ENCODE assay signal across 1 cellular context in the genomic region with DNA sequence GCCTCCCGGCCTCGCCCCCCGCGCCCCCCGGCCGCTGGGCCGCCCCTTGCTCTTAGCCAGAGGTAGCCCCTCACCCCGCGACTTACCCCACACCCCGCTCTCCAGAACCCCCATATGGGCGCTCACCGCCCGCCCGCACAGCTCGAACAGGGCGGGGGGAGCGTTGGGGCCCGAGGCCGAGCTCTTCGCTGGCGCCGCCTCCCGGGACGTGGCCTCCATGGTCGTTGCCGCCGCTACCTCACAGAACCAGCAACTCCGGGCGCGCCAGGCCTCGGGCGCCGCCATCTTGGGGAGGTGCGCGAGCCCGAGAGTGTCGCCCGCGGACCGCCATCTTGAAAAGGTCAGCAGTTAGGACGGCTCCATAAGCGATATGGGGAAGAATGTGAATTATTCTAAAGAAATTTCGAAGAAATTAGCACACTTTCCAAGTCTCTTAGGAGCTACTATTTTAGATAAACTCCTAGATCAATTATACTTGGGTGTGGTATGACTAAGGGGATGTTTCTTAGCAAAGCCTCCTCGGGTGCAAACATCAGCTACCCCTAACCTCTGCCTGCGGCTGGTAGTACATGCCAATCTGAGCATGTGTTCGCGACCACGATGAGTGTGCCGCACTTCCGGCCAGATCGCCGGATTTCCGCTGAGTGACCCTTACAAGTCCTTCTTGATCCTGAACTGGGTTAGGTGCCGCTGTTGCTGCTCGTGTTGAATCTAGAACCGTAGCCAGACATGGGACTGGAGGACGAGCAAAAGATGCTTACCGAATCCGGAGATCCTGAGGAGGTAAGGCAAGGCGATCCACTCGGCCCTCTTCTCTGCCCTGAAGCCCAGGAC.
TF ChIP-seq lines count a peak whose summit lies in the region.

A gene with protein sequence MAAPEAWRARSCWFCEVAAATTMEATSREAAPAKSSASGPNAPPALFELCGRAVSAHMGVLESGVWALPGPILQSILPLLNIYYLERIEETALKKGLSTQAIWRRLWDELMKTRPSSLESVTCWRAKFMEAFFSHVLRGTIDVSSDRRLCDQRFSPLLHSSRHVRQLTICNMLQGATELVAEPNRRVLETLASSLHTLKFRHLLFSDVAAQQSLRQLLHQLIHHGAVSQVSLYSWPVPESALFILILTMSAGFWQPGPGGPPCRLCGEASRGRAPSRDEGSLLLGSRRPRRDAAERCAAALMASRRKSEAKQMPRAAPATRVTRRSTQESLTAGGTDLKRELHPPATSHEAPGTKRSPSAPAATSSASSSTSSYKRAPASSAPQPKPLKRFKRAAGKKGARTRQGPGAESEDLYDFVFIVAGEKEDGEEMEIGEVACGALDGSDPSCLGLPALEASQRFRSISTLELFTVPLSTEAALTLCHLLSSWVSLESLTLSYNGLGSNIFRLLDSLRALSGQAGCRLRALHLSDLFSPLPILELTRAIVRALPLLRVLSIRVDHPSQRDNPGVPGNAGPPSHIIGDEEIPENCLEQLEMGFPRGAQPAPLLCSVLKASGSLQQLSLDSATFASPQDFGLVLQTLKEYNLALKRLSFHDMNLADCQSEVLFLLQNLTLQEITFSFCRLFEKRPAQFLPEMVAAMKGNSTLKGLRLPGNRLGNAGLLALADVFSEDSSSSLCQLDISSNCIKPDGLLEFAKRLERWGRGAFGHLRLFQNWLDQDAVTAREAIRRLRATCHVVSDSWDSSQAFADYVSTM (minus strand): TSS at position 579 of the 834 bp plus-strand sequence. CDS start 294 bp downstream, at position 285.
A gene (plus strand): TSS at position 661 of the 834 bp plus-strand sequence. CDS start 69 bp downstream, at position 730.

TF ChIP-seq in GM12878, 131 proteins besides CTCF, POLR2A, EP300 and RAD21 (continued from another document and continues in another):
- TF ChIP-seq, protein P1, sequence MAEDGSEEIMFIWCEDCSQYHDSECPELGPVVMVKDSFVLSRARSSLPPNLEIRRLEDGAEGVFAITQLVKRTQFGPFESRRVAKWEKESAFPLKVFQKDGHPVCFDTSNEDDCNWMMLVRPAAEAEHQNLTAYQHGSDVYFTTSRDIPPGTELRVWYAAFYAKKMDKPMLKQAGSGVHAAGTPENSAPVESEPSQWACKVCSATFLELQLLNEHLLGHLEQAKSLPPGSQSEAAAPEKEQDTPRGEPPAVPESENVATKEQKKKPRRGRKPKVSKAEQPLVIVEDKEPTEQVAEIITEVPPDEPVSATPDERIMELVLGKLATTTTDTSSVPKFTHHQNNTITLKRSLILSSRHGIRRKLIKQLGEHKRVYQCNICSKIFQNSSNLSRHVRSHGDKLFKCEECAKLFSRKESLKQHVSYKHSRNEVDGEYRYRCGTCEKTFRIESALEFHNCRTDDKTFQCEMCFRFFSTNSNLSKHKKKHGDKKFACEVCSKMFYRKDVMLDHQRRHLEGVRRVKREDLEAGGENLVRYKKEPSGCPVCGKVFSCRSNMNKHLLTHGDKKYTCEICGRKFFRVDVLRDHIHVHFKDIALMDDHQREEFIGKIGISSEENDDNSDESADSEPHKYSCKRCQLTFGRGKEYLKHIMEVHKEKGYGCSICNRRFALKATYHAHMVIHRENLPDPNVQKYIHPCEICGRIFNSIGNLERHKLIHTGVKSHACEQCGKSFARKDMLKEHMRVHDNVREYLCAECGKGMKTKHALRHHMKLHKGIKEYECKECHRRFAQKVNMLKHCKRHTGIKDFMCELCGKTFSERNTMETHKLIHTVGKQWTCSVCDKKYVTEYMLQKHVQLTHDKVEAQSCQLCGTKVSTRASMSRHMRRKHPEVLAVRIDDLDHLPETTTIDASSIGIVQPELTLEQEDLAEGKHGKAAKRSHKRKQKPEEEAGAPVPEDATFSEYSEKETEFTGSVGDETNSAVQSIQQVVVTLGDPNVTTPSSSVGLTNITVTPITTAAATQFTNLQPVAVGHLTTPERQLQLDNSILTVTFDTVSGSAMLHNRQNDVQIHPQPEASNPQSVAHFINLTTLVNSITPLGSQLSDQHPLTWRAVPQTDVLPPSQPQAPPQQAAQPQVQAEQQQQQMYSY (CRISPR knock-in tag; IDR thresholded peaks at IDR 0.05), result no peak
- 0 out of 2 replicates have a peak, but pooled peaks have one; percentile 29 for TF ChIP-seq BACH1 (IDR thresholded peaks at IDR 0.05; ENCODE audit: borderline replicate concordance)
- peak; percentile 16; the same call in 1 of the 2 replicates for TF ChIP-seq SIN3A (IDR thresholded peaks at IDR 0.05; ENCODE audit: low read depth, low read length)
- TF ChIP-seq, protein P2, sequence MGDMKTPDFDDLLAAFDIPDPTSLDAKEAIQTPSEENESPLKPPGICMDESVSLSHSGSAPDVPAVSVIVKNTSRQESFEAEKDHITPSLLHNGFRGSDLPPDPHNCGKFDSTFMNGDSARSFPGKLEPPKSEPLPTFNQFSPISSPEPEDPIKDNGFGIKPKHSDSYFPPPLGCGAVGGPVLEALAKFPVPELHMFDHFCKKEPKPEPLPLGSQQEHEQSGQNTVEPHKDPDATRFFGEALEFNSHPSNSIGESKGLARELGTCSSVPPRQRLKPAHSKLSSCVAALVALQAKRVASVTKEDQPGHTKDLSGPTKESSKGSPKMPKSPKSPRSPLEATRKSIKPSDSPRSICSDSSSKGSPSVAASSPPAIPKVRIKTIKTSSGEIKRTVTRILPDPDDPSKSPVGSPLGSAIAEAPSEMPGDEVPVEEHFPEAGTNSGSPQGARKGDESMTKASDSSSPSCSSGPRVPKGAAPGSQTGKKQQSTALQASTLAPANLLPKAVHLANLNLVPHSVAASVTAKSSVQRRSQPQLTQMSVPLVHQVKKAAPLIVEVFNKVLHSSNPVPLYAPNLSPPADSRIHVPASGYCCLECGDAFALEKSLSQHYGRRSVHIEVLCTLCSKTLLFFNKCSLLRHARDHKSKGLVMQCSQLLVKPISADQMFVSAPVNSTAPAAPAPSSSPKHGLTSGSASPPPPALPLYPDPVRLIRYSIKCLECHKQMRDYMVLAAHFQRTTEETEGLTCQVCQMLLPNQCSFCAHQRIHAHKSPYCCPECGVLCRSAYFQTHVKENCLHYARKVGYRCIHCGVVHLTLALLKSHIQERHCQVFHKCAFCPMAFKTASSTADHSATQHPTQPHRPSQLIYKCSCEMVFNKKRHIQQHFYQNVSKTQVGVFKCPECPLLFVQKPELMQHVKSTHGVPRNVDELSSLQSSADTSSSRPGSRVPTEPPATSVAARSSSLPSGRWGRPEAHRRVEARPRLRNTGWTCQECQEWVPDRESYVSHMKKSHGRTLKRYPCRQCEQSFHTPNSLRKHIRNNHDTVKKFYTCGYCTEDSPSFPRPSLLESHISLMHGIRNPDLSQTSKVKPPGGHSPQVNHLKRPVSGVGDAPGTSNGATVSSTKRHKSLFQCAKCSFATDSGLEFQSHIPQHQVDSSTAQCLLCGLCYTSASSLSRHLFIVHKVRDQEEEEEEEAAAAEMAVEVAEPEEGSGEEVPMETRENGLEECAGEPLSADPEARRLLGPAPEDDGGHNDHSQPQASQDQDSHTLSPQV (IDR thresholded peaks at IDR 0.05), result peak; percentile 100
- TF ChIP-seq, protein P3, sequence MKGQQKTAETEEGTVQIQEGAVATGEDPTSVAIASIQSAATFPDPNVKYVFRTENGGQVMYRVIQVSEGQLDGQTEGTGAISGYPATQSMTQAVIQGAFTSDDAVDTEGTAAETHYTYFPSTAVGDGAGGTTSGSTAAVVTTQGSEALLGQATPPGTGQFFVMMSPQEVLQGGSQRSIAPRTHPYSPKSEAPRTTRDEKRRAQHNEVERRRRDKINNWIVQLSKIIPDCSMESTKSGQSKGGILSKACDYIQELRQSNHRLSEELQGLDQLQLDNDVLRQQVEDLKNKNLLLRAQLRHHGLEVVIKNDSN (IDR thresholded peaks at IDR 0.05; ENCODE audit: borderline replicate concordance, extremely low read length, insufficient read depth, low read depth, low read length), result peak; percentile 64
- no peak; the same call in 1 of the 2 replicates for TF ChIP-seq RCOR1 (conservative IDR thresholded peaks at IDR 0.05; ENCODE audit: low read depth, low read length)
- TF ChIP-seq SMAD5 (IDR thresholded peaks at IDR 0.05; ENCODE audit: low read depth), result 0 out of 2 replicates have a peak, but pooled peaks have one; percentile 26
- TF ChIP-seq, protein P4, sequence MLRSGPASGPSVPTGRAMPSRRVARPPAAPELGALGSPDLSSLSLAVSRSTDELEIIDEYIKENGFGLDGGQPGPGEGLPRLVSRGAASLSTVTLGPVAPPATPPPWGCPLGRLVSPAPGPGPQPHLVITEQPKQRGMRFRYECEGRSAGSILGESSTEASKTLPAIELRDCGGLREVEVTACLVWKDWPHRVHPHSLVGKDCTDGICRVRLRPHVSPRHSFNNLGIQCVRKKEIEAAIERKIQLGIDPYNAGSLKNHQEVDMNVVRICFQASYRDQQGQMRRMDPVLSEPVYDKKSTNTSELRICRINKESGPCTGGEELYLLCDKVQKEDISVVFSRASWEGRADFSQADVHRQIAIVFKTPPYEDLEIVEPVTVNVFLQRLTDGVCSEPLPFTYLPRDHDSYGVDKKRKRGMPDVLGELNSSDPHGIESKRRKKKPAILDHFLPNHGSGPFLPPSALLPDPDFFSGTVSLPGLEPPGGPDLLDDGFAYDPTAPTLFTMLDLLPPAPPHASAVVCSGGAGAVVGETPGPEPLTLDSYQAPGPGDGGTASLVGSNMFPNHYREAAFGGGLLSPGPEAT (IDR thresholded peaks at IDR 0.05; ENCODE audit: low read depth), result peak; percentile 96
- peak; percentile 68; the same call in 1 of the 2 replicates for TF ChIP-seq RB1 (IDR thresholded peaks at IDR 0.05; ENCODE audit: borderline replicate concordance)
- peak; percentile 21 for TF ChIP-seq MEF2B (IDR thresholded peaks at IDR 0.05; ENCODE audit: partially characterized antibody, poor library complexity, severe bottlenecking)
- TF ChIP-seq ZNF622 (IDR thresholded peaks at IDR 0.05), result no peak
- TF ChIP-seq, protein P5, sequence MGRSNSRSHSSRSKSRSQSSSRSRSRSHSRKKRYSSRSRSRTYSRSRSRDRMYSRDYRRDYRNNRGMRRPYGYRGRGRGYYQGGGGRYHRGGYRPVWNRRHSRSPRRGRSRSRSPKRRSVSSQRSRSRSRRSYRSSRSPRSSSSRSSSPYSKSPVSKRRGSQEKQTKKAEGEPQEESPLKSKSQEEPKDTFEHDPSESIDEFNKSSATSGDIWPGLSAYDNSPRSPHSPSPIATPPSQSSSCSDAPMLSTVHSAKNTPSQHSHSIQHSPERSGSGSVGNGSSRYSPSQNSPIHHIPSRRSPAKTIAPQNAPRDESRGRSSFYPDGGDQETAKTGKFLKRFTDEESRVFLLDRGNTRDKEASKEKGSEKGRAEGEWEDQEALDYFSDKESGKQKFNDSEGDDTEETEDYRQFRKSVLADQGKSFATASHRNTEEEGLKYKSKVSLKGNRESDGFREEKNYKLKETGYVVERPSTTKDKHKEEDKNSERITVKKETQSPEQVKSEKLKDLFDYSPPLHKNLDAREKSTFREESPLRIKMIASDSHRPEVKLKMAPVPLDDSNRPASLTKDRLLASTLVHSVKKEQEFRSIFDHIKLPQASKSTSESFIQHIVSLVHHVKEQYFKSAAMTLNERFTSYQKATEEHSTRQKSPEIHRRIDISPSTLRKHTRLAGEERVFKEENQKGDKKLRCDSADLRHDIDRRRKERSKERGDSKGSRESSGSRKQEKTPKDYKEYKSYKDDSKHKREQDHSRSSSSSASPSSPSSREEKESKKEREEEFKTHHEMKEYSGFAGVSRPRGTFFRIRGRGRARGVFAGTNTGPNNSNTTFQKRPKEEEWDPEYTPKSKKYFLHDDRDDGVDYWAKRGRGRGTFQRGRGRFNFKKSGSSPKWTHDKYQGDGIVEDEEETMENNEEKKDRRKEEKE (IDR thresholded peaks at IDR 0.05), result peak; percentile 95
- TF ChIP-seq IRF4 (IDR thresholded peaks at IDR 0.05; ENCODE audit: low read depth, low read length), result no peak
- peak; percentile 55 to 80; a peak in 2 of 4 replicates for TF ChIP-seq SRF (IDR thresholded peaks at IDR 0.05; ENCODE audit: low read depth in 2 of 2, low read length in 2 of 2)
- TF ChIP-seq LARP7 (IDR thresholded peaks at IDR 0.05), result no peak
- peak; percentile 85 for TF ChIP-seq PML (IDR thresholded peaks at IDR 0.05; ENCODE audit: low read length)
- peak; percentile 56; the same call in 1 of the 2 replicates for TF ChIP-seq CBFB (IDR thresholded peaks at IDR 0.05; ENCODE audit: low read depth)
- TF ChIP-seq, protein P6, sequence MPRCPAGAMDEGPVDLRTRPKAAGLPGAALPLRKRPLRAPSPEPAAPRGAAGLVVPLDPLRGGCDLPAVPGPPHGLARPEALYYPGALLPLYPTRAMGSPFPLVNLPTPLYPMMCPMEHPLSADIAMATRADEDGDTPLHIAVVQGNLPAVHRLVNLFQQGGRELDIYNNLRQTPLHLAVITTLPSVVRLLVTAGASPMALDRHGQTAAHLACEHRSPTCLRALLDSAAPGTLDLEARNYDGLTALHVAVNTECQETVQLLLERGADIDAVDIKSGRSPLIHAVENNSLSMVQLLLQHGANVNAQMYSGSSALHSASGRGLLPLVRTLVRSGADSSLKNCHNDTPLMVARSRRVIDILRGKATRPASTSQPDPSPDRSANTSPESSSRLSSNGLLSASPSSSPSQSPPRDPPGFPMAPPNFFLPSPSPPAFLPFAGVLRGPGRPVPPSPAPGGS (IDR thresholded peaks at IDR 0.05; ENCODE audit: borderline replicate concordance, insufficient read depth, low read depth, low read length, poor library complexity, severe bottlenecking), result no peak
- peak; percentile 99 for TF ChIP-seq SREBF1 (IDR thresholded peaks at IDR 0.05; ENCODE audit: low read length)
- TF ChIP-seq MTA3 (IDR thresholded peaks at IDR 0.05; ENCODE audit: borderline replicate concordance, low read length), result no peak
- TF ChIP-seq SMARCA5 (IDR thresholded peaks at IDR 0.05), result no peak
- TF ChIP-seq GABPA (IDR thresholded peaks at IDR 0.05; ENCODE audit: low read depth), result peak; percentile 92
- no peak for TF ChIP-seq CHD2 (IDR thresholded peaks at IDR 0.05; ENCODE audit: borderline replicate concordance, low read depth, low read length)
- TF ChIP-seq, protein P7, sequence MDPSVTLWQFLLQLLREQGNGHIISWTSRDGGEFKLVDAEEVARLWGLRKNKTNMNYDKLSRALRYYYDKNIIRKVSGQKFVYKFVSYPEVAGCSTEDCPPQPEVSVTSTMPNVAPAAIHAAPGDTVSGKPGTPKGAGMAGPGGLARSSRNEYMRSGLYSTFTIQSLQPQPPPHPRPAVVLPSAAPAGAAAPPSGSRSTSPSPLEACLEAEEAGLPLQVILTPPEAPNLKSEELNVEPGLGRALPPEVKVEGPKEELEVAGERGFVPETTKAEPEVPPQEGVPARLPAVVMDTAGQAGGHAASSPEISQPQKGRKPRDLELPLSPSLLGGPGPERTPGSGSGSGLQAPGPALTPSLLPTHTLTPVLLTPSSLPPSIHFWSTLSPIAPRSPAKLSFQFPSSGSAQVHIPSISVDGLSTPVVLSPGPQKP (IDR thresholded peaks at IDR 0.05; ENCODE audit: low read depth, low read length), result peak; percentile 46
- TF ChIP-seq ATF7 (IDR thresholded peaks at IDR 0.05; ENCODE audit: low read depth), result peak; percentile 100
- TF ChIP-seq CREB1 (IDR thresholded peaks at IDR 0.05; ENCODE audit: low read depth), result peak; percentile 77
- TF ChIP-seq ZNF274 (IDR thresholded peaks at IDR 0.05; ENCODE audit: insufficient read depth, insufficient read length), result no peak
- no peak for TF ChIP-seq YBX1 (IDR thresholded peaks at IDR 0.05)
- no peak for TF ChIP-seq TCF7 (IDR thresholded peaks at IDR 0.05; ENCODE audit: borderline replicate concordance)
- TF ChIP-seq, protein P8, sequence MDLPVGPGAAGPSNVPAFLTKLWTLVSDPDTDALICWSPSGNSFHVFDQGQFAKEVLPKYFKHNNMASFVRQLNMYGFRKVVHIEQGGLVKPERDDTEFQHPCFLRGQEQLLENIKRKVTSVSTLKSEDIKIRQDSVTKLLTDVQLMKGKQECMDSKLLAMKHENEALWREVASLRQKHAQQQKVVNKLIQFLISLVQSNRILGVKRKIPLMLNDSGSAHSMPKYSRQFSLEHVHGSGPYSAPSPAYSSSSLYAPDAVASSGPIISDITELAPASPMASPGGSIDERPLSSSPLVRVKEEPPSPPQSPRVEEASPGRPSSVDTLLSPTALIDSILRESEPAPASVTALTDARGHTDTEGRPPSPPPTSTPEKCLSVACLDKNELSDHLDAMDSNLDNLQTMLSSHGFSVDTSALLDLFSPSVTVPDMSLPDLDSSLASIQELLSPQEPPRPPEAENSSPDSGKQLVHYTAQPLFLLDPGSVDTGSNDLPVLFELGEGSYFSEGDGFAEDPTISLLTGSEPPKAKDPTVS (IDR thresholded peaks at IDR 0.05; ENCODE audit: low read depth, low read length), result 0 out of 2 replicates have a peak, but pooled peaks have one; percentile 35
- TF ChIP-seq NRF1 (conservative IDR thresholded peaks at IDR 0.05; ENCODE audit: low read depth, low read length), result no peak
